ENCODE assay signal across 23 cellular contexts in genomic region chr2:138272524-138273210, GRCh38.
"Had no signal": no experiment of that assay in that cellular context is flagged by ENCODE, and none has a peak within 500 bp of the region (broad histone marks: within the 10 kb centered on the region; RNA-seq: fewer than 3 reads in every experiment).

No MANE protein-coding gene starts in this region.

- H3K4me1 Mint-ChIP-seq: activated B cell treated with CpG ODN at 0.5 μM for 24 hours; activated CD4-positive, alpha-beta T cell treated with anti-CD3 and anti-CD28 coated beads, Interleukin-2, amount 10 ng/mL, durations not matched to agents 7 days and 5 days; activated naive CD4-positive, alpha-beta T cell treated with anti-CD3 and anti-CD28 coated beads, Interleukin-2, amount 10 ng/mL, durations not matched to agents 7 days and 5 days had no signal

- H3K27ac Mint-ChIP-seq: activated B cell treated with CpG ODN at 0.5 μM for 24 hours; activated CD4-positive, alpha-beta T cell treated with anti-CD3 and anti-CD28 coated beads, Interleukin-2, amount 10 ng/mL, durations not matched to agents 7 days and 5 days; activated naive CD4-positive, alpha-beta T cell treated with anti-CD3 and anti-CD28 coated beads, Interleukin-2, amount 10 ng/mL, durations not matched to agents 7 days and 5 days; natural killer cell treated with Interleukin-12 subunit alpha and Interleukin-12 subunit beta and Interleukin-15 and Interleukin-18, amount 100 ng/mL, for 72 hours; T-helper 2 cell treated with Interferon-gamma antibody and Interleukin-4, amounts not matched to agents 5 μg/mL and 100 μg/mL, for 36 hours had no signal

- H3K36me3 Mint-ChIP-seq: activated naive CD4-positive, alpha-beta T cell treated with anti-CD3 and anti-CD28 coated beads, Interleukin-2, amount 10 ng/mL, durations not matched to agents 7 days and 5 days had no signal

- ATAC-seq: esophagus mucosa; gastroesophageal sphincter; heart left ventricle; left ventricle myocardium superior; natural killer cell treated with Interleukin-12 subunit alpha and Interleukin-12 subunit beta and Interleukin-15 and Interleukin-18, amount 100 ng/mL, for 72 hours had no signal

- H3K27me3 ChIP-seq: ascending aorta, gastroesophageal sphincter, heart left ventricle, right atrium auricular region, testis, upper lobe of left lung had no signal

- H3K4me1 ChIP-seq: right atrium auricular region, testis had no signal

- DNase-seq: activated B cell treated with CpG ODN at 0.5 μM for 24 hours; activated CD4-positive, alpha-beta T cell treated with anti-CD3 and anti-CD28 coated beads, Interleukin-2, amount 10 ng/mL, durations not matched to agents 7 days and 5 days; activated CD8-positive, alpha-beta memory T cell treated with anti-CD3 and anti-CD28 coated beads for 24 hours; activated CD8-positive, alpha-beta memory T cell treated with anti-CD3 and anti-CD28 coated beads, Interleukin-2, amount 50 U/mL, for 48 hours; activated effector memory CD4-positive, alpha-beta T cell treated with Interleukin-2 at 50 U/mL for 16 hours; activated naive CD4-positive, alpha-beta T cell treated with anti-CD3 and anti-CD28 coated beads, Interleukin-2, amount 10 ng/mL, durations not matched to agents 7 days and 5 days; activated T-cell treated with anti-CD3 and anti-CD28 coated beads, Interleukin-2, amount 50 U/mL, for 48 hours; cortex of kidney; effector CD4-positive, alpha-beta T cell; heart left ventricle; left ventricle myocardium superior; nucleus accumbens; small intestine; stimulated activated CD4-positive, alpha-beta T cell treated with anti-CD3 and anti-CD28 coated beads, Interleukin-15, amount 100 ng/mL, for 24 hours; stimulated activated CD4-positive, alpha-beta T cell treated with anti-CD3 and anti-CD28 coated beads, Interleukin-2, amount 100 ng/mL, for 48 hours; testis had no signal

- H3K4me3 ChIP-seq: ascending aorta, gastroesophageal sphincter, heart left ventricle, right atrium auricular region, testis, upper lobe of left lung had no signal

- H3K27me3 Mint-ChIP-seq: activated B cell treated with CpG ODN at 0.5 μM for 24 hours; activated CD4-positive, alpha-beta T cell treated with anti-CD3 and anti-CD28 coated beads, Interleukin-2, amount 10 ng/mL, durations not matched to agents 7 days and 5 days; activated naive CD4-positive, alpha-beta T cell treated with anti-CD3 and anti-CD28 coated beads, Interleukin-2, amount 10 ng/mL, durations not matched to agents 7 days and 5 days; natural killer cell treated with Interleukin-12 subunit alpha and Interleukin-12 subunit beta and Interleukin-15 and Interleukin-18, amount 100 ng/mL, for 72 hours had no signal

- H3K27ac ChIP-seq: ascending aorta, gastroesophageal sphincter, heart left ventricle, right atrium auricular region, testis, upper lobe of left lung had no signal

- H3K36me3 ChIP-seq: ascending aorta, gastroesophageal sphincter, heart left ventricle, right atrium auricular region, upper lobe of left lung had no signal

- H3K4me3 Mint-ChIP-seq: activated B cell treated with CpG ODN at 0.5 μM for 24 hours; activated CD4-positive, alpha-beta T cell treated with anti-CD3 and anti-CD28 coated beads, Interleukin-2, amount 10 ng/mL, durations not matched to agents 7 days and 5 days; activated naive CD4-positive, alpha-beta T cell treated with anti-CD3 and anti-CD28 coated beads, Interleukin-2, amount 10 ng/mL, durations not matched to agents 7 days and 5 days; natural killer cell treated with Interleukin-12 subunit alpha and Interleukin-12 subunit beta and Interleukin-15 and Interleukin-18, amount 100 ng/mL, for 72 hours; T-helper 2 cell treated with Interferon-gamma antibody and Interleukin-4, amounts not matched to agents 5 μg/mL and 100 μg/mL, for 36 hours had no signal

- H3K9me3 Mint-ChIP-seq: activated B cell treated with CpG ODN at 0.5 μM for 24 hours; activated CD4-positive, alpha-beta T cell treated with anti-CD3 and anti-CD28 coated beads, Interleukin-2, amount 10 ng/mL, durations not matched to agents 7 days and 5 days; T-helper 2 cell treated with Interferon-gamma antibody and Interleukin-4, amounts not matched to agents 5 μg/mL and 100 μg/mL, for 36 hours had no signal
